In genomic region chr10:70614364-70614763, GRCh38 we compare ENCODE assay signal across 11 cellular contexts. TPM values are rescaled to one million over a fixed set of nuclear protein-coding genes. Genes with fewer than 3 reads are reported as not detected.
"Had no signal": no experiment of that assay in that cellular context is flagged by ENCODE, and none has a peak within 500 bp of the region (broad histone marks: within the 10 kb centered on the region; RNA-seq: fewer than 3 reads in every experiment).

No MANE protein-coding gene starts in this region.

RNA-seq across cellular contexts. Expression of gene PRF1, which starts 11.8 kb away (rescaled TPM):
- total RNA-seq: hepatocyte, lung microvascular endothelial cell, myocyte, progenitor cell of endocrine pancreas, pulmonary artery endothelial cell, renal cortical epithelial cell, smooth muscle cell had no signal
- polyA plus RNA-seq: hepatocyte, keratinocyte, neural cell, smooth muscle cell had no signal

RNA-seq across cellular contexts. Expression of gene ADAMTS14, which starts 57.9 kb away (rescaled TPM):
- total RNA-seq: lung microvascular endothelial cell, right atrium auricular region had no signal
- polyA plus RNA-seq: naive thymus-derived CD4-positive, alpha-beta T cell had no signal
